1 cellular context compared by ENCODE assay signal in genomic region chr7:770336-770735, GRCh38.
A peak's percentile ranks its signal among the peaks of the same experiment; 100 is the strongest.
TF ChIP-seq lines count a peak whose summit lies in the region.

No MANE protein-coding gene starts in this region.

TF ChIP-seq in GM12878, 131 proteins besides CTCF, POLR2A, EP300 and RAD21:
- TF ChIP-seq MTA3 (IDR thresholded peaks at IDR 0.05; ENCODE audit: borderline replicate concordance, low read length) (no peak), MEF2B (IDR thresholded peaks at IDR 0.05; ENCODE audit: partially characterized antibody, poor library complexity, severe bottlenecking) (no peak), SPI1 (IDR thresholded peaks at IDR 0.05; ENCODE audit: borderline replicate concordance, insufficient read depth, low read depth, low read length) (0 out of 2 replicates have a peak, but pooled peaks have one; percentile 18), SREBF1 (IDR thresholded peaks at IDR 0.05; ENCODE audit: low read length) (no peak), GATAD2B (conservative IDR thresholded peaks at IDR 0.05; ENCODE audit: low read depth) (no peak), RAD51 (IDR thresholded peaks at IDR 0.05) (no peak), SMAD1 (IDR thresholded peaks at IDR 0.05; ENCODE audit: low read depth, partially characterized antibody) (no peak), SIN3A (IDR thresholded peaks at IDR 0.05; ENCODE audit: low read depth, low read length) (no peak)
